In genomic region chr1:65722461-65722860, GRCh38 we compare ENCODE assay signal across 12 cellular contexts.
A peak's percentile ranks its signal among the peaks of the same experiment; 100 is the strongest.
DNase-seq lines count a peak whose midpoint lies in the region; ATAC-seq and TF ChIP-seq lines count a peak whose summit lies in the region.
"Had no signal": no experiment of that assay in that cellular context is flagged by ENCODE, and none has a peak within 500 bp of the region (broad histone marks: within the 10 kb centered on the region; RNA-seq: fewer than 3 reads in every experiment).

No MANE protein-coding gene starts in this region.

- H3K36me3 ChIP-seq in GM23338 (ENCODE audit: insufficient read depth), result no peaks in the 10 kb centered on the region

- H3K9me2 ChIP-seq in GM23338 (ENCODE audit: insufficient read depth), result peaks cover 8% of the 10 kb centered on the region

- peaks cover 2% of the 10 kb centered on the region; the same call in 2 of the 3 replicates for H3K4me1 Mint-ChIP-seq in GM23338
- H3K4me1 Mint-ChIP-seq: CD14-positive monocyte had no signal

- H3K27ac Mint-ChIP-seq in GM23338, result no peak overlapping the region
- H3K27ac Mint-ChIP-seq: CD14-positive monocyte; CD8-positive, alpha-beta T cell had no signal

- H3K4me2 ChIP-seq in GM23338, result no peak overlapping the region

- no peaks in the 10 kb centered on the region for H3F3A ChIP-seq in GM23338 (replicated peaks; ENCODE audit: low read depth)

- no peaks in the 10 kb centered on the region for H4K20me1 ChIP-seq in GM23338 (replicated peaks; ENCODE audit: insufficient read depth)

- H3K9me3 Mint-ChIP-seq in GM23338, result no peaks in the 10 kb centered on the region
- H3K9me3 Mint-ChIP-seq: CD8-positive, alpha-beta T cell had no signal

- intact Hi-C loops in posterior cingulate gyrus (cut with DNase I), result no loop called here

- peak overlapping the region; percentile 76; the same call in 1 of the 2 replicates for H2AFZ ChIP-seq in GM23338

- no peak overlapping the region for H3K27ac ChIP-seq in GM23338 (ENCODE audit: low read depth)

- H3K4me1 ChIP-seq in GM23338 (ENCODE audit: insufficient read depth), result no peaks in the 10 kb centered on the region

- peaks cover 3% of the 10 kb centered on the region for H3K27me3 Mint-ChIP-seq in GM23338 (ENCODE audit: insufficient read depth, low read depth, poor library complexity)

- DNase-seq in GM23338 (ENCODE audit: low spot score), result no peak
- peak; percentile 71 for DNase-seq in NCI-H2171 treated with DMSO at 0.1 percent for 48 hours (lab: John Stamatoyannopoulos, UW)
- peak; percentile 63 for DNase-seq in cerebellar cortex (ENCODE audit: low spot score)
- no peak for DNase-seq in activated T-cell treated with anti-CD3 and anti-CD28 coated beads, Interleukin-2, amount 50 U/mL, for 1 hour
- no peak for DNase-seq in posterior cingulate gyrus
- DNase-seq: CD8-positive, alpha-beta T cell; COR-L47; DMS53; H7; IMR-90 had no signal

- H3K27me3 ChIP-seq in GM23338 (ENCODE audit: insufficient read depth), result no peaks in the 10 kb centered on the region

- ATAC-seq in GM23338 (no peak), esophagus mucosa (no peak)
- ATAC-seq: CD8-positive, alpha-beta T cell had no signal

- H3K79me2 ChIP-seq in GM23338 (replicated peaks; ENCODE audit: insufficient read depth), result no peaks in the 10 kb centered on the region

- no peak overlapping the region for H3K4me3 Mint-ChIP-seq in GM23338
- H3K4me3 Mint-ChIP-seq: CD14-positive monocyte; CD8-positive, alpha-beta T cell had no signal

- H3K4me3 ChIP-seq in GM23338, result no peak overlapping the region

- no peak for TF ChIP-seq CTCF in GM23338 (conservative IDR thresholded peaks at IDR 0.05; ENCODE audit: low read depth in 2 of 2)

- no peaks in the 10 kb centered on the region for H3K36me3 Mint-ChIP-seq in GM23338 (ENCODE audit: low read depth)
- H3K36me3 Mint-ChIP-seq: CD14-positive monocyte; CD8-positive, alpha-beta T cell had no signal

TF ChIP-seq in GM23338, 12 proteins besides CTCF, POLR2A, EP300 and RAD21:
- TF ChIP-seq REST (IDR thresholded peaks at IDR 0.05; ENCODE audit: unreplicated experiment) (no peak), ZNF114 (CRISPR knock-in tag; IDR thresholded peaks at IDR 0.05) (no peak), JUNB (IDR thresholded peaks at IDR 0.05; ENCODE audit: unreplicated experiment) (no peak), STAT1 (IDR thresholded peaks at IDR 0.05; ENCODE audit: unreplicated experiment) (no peak), ETS1 (IDR thresholded peaks at IDR 0.05) (no peak), EZH2 (IDR thresholded peaks at IDR 0.05; ENCODE audit: low read depth, unreplicated experiment) (no peak)

Comparison
In these comparisons a context has a peak if more than half of its experiments do, and no peak if none do; other contexts are left out.
1. DNase-seq: peak in NCI-H2171 treated with DMSO at 0.1 percent for 48 hours (single experiment) and cerebellar cortex (single experiment); none in GM23338 (single experiment), activated T-cell treated with anti-CD3 and anti-CD28 coated beads, Interleukin-2, amount 50 U/mL, for 1 hour (single experiment) and posterior cingulate gyrus (0 of 10).